ENCODE assay signal across 7 cellular contexts in the genomic region with DNA sequence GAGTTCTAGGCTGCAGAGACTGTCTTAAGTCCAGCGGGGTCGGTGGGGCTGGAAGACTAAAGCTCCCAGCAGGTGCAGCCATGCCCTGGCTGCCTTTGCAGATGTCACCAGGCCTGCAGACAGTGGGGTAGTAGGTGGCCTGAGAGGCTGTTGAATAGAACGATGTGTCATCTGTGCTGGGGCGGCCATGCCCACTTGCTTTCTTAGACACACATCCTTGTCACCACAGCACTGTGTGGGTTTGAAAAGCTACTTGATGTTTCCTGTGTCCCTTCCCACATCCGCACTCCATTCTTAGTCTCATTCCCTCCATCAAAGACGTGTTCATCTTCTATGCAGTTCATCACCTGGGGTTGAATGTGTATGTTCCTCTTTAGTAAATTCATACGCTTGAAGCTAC.
DNase-seq lines count a peak whose midpoint lies in the region; ATAC-seq and TF ChIP-seq lines count a peak whose summit lies in the region.

No MANE protein-coding gene starts in this region.

- H3K27ac Mint-ChIP-seq in activated naive CD8-positive, alpha-beta T cell: peak overlapping the region; percentile 16

- H3K4me3 Mint-ChIP-seq in activated naive CD8-positive, alpha-beta T cell: peak overlapping the region; percentile 64

- intact Hi-C loops in mucosa of descending colon (cut with DNase I, micrococcal nuclease): no loop called here

- no peaks in the 10 kb centered on the region for H3K27me3 ChIP-seq in subcutaneous abdominal adipose tissue (ENCODE audit: control insufficient read depth in 5 of 5, insufficient read depth in 4 of 5, low read length in 5 of 5)

- no peak for DNase-seq in RWPE1 (ENCODE audit: low spot score)
- no peak for DNase-seq in mucosa of descending colon
- no peak for DNase-seq in HEK293T (ENCODE audit: extremely low spot score)

- POLR2A ChIA-PET in RWPE1 (lab: Yijun Ruan, JAX; ENCODE audit: low non-redundant PET) (no interaction called here), HEK293T (lab: Yijun Ruan, JAX) (no interaction called here)

- H3K9ac ChIP-seq in subcutaneous abdominal adipose tissue (ENCODE audit: low read length in 5 of 5): peak overlapping the region in 1 of 5 donors; percentile 0

- CTCF ChIA-PET in RWPE1 (lab: Yijun Ruan, JAX): no interaction called here
- CTCF ChIA-PET in HEK293T (lab: Yijun Ruan, JAX): no interaction called here

- H3K27me3 Mint-ChIP-seq in activated naive CD8-positive, alpha-beta T cell: peaks cover 4% of the 10 kb centered on the region

- TF ChIP-seq CTCF in RWPE1 (conservative IDR thresholded peaks at IDR 0.05; ENCODE audit: low read depth) (no peak), mucosa of descending colon (IDR thresholded peaks at IDR 0.05) (no peak)

- no peaks in the 10 kb centered on the region for H3K36me3 ChIP-seq in mucosa of descending colon (ENCODE audit: low read depth)
- no peaks in the 10 kb centered on the region for H3K36me3 ChIP-seq in subcutaneous abdominal adipose tissue (ENCODE audit: control insufficient read depth in 5 of 5, insufficient read depth in 5 of 5, low read length in 5 of 5)

- ATAC-seq in mucosa of descending colon: peak; percentile 11
- no peak for ATAC-seq in GM21390 (IDR thresholded peaks at IDR 0.05; ENCODE audit: unreplicated experiment)
- no peak for ATAC-seq in GM21360 (IDR thresholded peaks at IDR 0.05; ENCODE audit: unreplicated experiment)

- H3K4me3 ChIP-seq in mucosa of descending colon (no peak overlapping the region), subcutaneous abdominal adipose tissue (ENCODE audit: low read depth in 1 of 5, low read length in 5 of 5) (no peak overlapping the region)

- H3K9me3 Mint-ChIP-seq in activated naive CD8-positive, alpha-beta T cell (ENCODE audit: low read depth): no peaks in the 10 kb centered on the region

- no peaks in the 10 kb centered on the region for H3K4me1 ChIP-seq in mucosa of descending colon (ENCODE audit: low read depth)
- peaks cover 12 to 39% (median 30%) of the 10 kb centered on the region in 5 donors for H3K4me1 ChIP-seq in subcutaneous abdominal adipose tissue (ENCODE audit: control insufficient read depth in 5 of 5, insufficient read depth in 5 of 5, low read length in 5 of 5)

- H3K27ac ChIP-seq in RWPE1 (peak overlapping the region; percentile 50), subcutaneous abdominal adipose tissue (ENCODE audit: low read depth, low read length) (peak overlapping the region; percentile 56)

- H3K9me3 ChIP-seq in mucosa of descending colon (peaks cover 2% of the 10 kb centered on the region), subcutaneous abdominal adipose tissue (ENCODE audit: control insufficient read depth in 5 of 5, low read length in 5 of 5) (peaks cover 0 to 7% (median 4%) of the 10 kb centered on the region in 5 donors)

- no peaks in the 10 kb centered on the region for H3K36me3 Mint-ChIP-seq in activated naive CD8-positive, alpha-beta T cell

- peaks cover 19% of the 10 kb centered on the region for H3K4me1 Mint-ChIP-seq in activated naive CD8-positive, alpha-beta T cell (ENCODE audit: low read depth)

TF ChIP-seq in HEK293T, 16 proteins besides CTCF, POLR2A, EP300 and RAD21:
- TF ChIP-seq, protein P1, sequence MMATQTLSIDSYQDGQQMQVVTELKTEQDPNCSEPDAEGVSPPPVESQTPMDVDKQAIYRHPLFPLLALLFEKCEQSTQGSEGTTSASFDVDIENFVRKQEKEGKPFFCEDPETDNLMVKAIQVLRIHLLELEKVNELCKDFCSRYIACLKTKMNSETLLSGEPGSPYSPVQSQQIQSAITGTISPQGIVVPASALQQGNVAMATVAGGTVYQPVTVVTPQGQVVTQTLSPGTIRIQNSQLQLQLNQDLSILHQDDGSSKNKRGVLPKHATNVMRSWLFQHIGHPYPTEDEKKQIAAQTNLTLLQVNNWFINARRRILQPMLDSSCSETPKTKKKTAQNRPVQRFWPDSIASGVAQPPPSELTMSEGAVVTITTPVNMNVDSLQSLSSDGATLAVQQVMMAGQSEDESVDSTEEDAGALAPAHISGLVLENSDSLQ (IDR thresholded peaks at IDR 0.05): no peak
- TF ChIP-seq ARNT (IDR thresholded peaks at IDR 0.05): no peak
- no peak for TF ChIP-seq TARDBP (IDR thresholded peaks at IDR 0.05)
- TF ChIP-seq L3MBTL2 (conservative IDR thresholded peaks at IDR 0.05): no peak
- TF ChIP-seq LEF1 (IDR thresholded peaks at IDR 0.05; ENCODE audit: borderline replicate concordance): no peak
- TF ChIP-seq CTBP1 (IDR thresholded peaks at IDR 0.05; ENCODE audit: borderline replicate concordance): no peak
- no peak for TF ChIP-seq SP1 (IDR thresholded peaks at IDR 0.05)
- no peak for TF ChIP-seq NFRKB (IDR thresholded peaks at IDR 0.05)
- no peak for TF ChIP-seq FOXM1 (IDR thresholded peaks at IDR 0.05; ENCODE audit: borderline replicate concordance)
- TF ChIP-seq BHLHE40 (IDR thresholded peaks at IDR 0.05; ENCODE audit: borderline replicate concordance): no peak
- TF ChIP-seq SUZ12 (IDR thresholded peaks at IDR 0.05): no peak
